Comparison of ENCODE assay signal across 1 cellular context in the genomic region with DNA sequence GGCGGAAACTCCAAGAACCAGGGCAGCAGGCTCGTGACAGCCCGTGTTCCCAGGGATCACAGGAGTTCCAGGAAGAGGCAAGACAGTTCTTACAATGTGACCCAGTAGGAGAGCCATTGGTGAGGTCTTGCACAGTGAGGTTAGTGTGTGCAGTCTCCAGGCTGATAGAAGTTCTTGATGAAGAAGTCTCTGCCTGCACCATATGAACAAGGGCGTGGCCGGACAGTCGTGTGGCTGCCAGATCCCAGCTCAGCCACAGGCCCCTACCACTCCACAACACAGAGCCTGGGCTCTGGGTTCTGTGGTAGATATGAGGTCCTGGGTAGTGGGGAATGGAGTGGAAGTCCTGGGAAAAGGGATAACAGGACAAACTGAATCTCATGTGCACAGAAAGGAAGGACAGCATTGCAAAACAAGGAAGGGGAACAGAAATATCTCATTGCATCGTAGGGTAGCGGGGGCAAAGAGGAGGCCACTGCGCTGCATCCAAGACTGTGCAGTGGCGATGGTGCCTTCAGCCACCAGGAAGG.
A peak's percentile ranks its signal among the peaks of the same experiment; 100 is the strongest.
TF ChIP-seq lines count a peak whose summit lies in the region.

No MANE protein-coding gene starts in this region.

TF ChIP-seq in K562, 482 proteins besides CTCF, POLR2A, EP300 and RAD21 (continued from another document):
- TF ChIP-seq, protein P1, sequence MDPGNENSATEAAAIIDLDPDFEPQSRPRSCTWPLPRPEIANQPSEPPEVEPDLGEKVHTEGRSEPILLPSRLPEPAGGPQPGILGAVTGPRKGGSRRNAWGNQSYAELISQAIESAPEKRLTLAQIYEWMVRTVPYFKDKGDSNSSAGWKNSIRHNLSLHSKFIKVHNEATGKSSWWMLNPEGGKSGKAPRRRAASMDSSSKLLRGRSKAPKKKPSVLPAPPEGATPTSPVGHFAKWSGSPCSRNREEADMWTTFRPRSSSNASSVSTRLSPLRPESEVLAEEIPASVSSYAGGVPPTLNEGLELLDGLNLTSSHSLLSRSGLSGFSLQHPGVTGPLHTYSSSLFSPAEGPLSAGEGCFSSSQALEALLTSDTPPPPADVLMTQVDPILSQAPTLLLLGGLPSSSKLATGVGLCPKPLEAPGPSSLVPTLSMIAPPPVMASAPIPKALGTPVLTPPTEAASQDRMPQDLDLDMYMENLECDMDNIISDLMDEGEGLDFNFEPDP (CRISPR knock-in tag; IDR thresholded peaks at IDR 0.05), result peak; percentile 8; the same call in 1 of the 2 replicates
- TF ChIP-seq BRCA1 (IDR thresholded peaks at IDR 0.05) (no peak), BRCA1 (CRISPR knock-in tag; IDR thresholded peaks at IDR 0.05) (0 out of 2 replicates have a peak, but pooled peaks have one; percentile 46), HDGF (IDR thresholded peaks at IDR 0.05) (peak; percentile 59; the same call in 1 of the 2 replicates), JUND (IDR thresholded peaks at IDR 0.05; ENCODE audit: borderline replicate concordance, low read depth, low read length) (no peak), JUND (tag; IDR thresholded peaks at IDR 0.05; ENCODE audit: borderline replicate concordance, low read depth, low read length) (peak; percentile 17; the same call in 1 of the 3 replicates), MYBL2 (IDR thresholded peaks at IDR 0.05; ENCODE audit: low read depth) (no peak), MYBL2 (CRISPR knock-in tag; IDR thresholded peaks at IDR 0.05; ENCODE audit: borderline replicate concordance) (no peak), BCOR (IDR thresholded peaks at IDR 0.05) (no peak), DDX20 (tag; IDR thresholded peaks at IDR 0.05; ENCODE audit: low read depth) (no peak), ARNT (IDR thresholded peaks at IDR 0.05) (peak in 1 of 2 experiments; percentile 41; a peak in 1 of 4 replicates), COPS2 (conservative IDR thresholded peaks at IDR 0.05) (no peak), KHSRP (IDR thresholded peaks at IDR 0.05) (no peak), FOXK1 (CRISPR knock-in tag; IDR thresholded peaks at IDR 0.05; ENCODE audit: borderline replicate concordance) (peak; percentile 78; the same call in 1 of the 2 replicates), NELFE (IDR thresholded peaks at IDR 0.05; ENCODE audit: insufficient read depth, insufficient read length) (no peak), ZC3H11A (IDR thresholded peaks at IDR 0.05; ENCODE audit: low read depth, low read length) (no peak), KLF1 (tag; IDR thresholded peaks at IDR 0.05) (no peak), ZEB2 (IDR thresholded peaks at IDR 0.05) (no peak), DNMT1 (IDR thresholded peaks at IDR 0.05) (0 out of 2 replicates have a peak, but pooled peaks have one; percentile 74), HCFC1 (IDR thresholded peaks at IDR 0.05; ENCODE audit: low read depth, low read length) (no peak), ZNF668 (CRISPR knock-in tag; IDR thresholded peaks at IDR 0.05) (no peak), SMARCA5 (IDR thresholded peaks at IDR 0.05) (peak; percentile 55; the same call in 1 of the 2 replicates), ZNF347 (CRISPR knock-in tag; IDR thresholded peaks at IDR 0.05; ENCODE audit: low read depth) (no peak), CBX2 (IDR thresholded peaks at IDR 0.05; ENCODE audit: insufficient read depth, low read length, poor library complexity, severe bottlenecking) (no peak), PHF21A (IDR thresholded peaks at IDR 0.05; ENCODE audit: borderline replicate concordance, low read depth) (no peak), NONO (IDR thresholded peaks at IDR 0.05; ENCODE audit: low read depth in 2 of 2, low read length in 1 of 2) (no peak), RBM17 (IDR thresholded peaks at IDR 0.05; ENCODE audit: borderline replicate concordance, low read depth, low read length) (no peak), HNRNPL (IDR thresholded peaks at IDR 0.05; ENCODE audit: low read depth, low read length) (no peak), MTA1 (IDR thresholded peaks at IDR 0.05; ENCODE audit: borderline replicate concordance) (no peak), RBM34 (IDR thresholded peaks at IDR 0.05; ENCODE audit: borderline replicate concordance, insufficient read depth, low read length) (no peak), ZNF764 (CRISPR knock-in tag; IDR thresholded peaks at IDR 0.05; ENCODE audit: low read depth) (no peak)
- TF ChIP-seq, protein P2, sequence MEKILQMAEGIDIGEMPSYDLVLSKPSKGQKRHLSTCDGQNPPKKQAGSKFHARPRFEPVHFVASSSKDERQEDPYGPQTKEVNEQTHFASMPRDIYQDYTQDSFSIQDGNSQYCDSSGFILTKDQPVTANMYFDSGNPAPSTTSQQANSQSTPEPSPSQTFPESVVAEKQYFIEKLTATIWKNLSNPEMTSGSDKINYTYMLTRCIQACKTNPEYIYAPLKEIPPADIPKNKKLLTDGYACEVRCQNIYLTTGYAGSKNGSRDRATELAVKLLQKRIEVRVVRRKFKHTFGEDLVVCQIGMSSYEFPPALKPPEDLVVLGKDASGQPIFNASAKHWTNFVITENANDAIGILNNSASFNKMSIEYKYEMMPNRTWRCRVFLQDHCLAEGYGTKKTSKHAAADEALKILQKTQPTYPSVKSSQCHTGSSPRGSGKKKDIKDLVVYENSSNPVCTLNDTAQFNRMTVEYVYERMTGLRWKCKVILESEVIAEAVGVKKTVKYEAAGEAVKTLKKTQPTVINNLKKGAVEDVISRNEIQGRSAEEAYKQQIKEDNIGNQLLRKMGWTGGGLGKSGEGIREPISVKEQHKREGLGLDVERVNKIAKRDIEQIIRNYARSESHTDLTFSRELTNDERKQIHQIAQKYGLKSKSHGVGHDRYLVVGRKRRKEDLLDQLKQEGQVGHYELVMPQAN (IDR thresholded peaks at IDR 0.05; ENCODE audit: borderline replicate concordance), result peak; percentile 61; the same call in 1 of the 2 replicates
- TF ChIP-seq, protein P3, sequence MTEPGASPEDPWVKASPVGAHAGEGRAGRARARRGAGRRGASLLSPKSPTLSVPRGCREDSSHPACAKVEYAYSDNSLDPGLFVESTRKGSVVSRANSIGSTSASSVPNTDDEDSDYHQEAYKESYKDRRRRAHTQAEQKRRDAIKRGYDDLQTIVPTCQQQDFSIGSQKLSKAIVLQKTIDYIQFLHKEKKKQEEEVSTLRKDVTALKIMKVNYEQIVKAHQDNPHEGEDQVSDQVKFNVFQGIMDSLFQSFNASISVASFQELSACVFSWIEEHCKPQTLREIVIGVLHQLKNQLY (CRISPR knock-in tag; conservative IDR thresholded peaks at IDR 0.05), result no peak
- TF ChIP-seq, protein P4, sequence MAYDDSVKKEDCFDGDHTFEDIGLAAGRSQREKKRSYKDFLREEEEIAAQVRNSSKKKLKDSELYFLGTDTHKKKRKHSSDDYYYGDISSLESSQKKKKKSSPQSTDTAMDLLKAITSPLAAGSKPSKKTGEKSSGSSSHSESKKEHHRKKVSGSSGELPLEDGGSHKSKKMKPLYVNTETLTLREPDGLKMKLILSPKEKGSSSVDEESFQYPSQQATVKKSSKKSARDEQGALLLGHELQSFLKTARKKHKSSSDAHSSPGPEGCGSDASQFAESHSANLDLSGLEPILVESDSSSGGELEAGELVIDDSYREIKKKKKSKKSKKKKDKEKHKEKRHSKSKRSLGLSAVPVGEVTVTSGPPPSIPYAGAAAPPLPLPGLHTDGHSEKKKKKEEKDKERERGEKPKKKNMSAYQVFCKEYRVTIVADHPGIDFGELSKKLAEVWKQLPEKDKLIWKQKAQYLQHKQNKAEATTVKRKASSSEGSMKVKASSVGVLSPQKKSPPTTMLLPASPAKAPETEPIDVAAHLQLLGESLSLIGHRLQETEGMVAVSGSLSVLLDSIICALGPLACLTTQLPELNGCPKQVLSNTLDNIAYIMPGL (CRISPR knock-in tag; IDR thresholded peaks at IDR 0.05), result no peak
- TF ChIP-seq, protein P5, sequence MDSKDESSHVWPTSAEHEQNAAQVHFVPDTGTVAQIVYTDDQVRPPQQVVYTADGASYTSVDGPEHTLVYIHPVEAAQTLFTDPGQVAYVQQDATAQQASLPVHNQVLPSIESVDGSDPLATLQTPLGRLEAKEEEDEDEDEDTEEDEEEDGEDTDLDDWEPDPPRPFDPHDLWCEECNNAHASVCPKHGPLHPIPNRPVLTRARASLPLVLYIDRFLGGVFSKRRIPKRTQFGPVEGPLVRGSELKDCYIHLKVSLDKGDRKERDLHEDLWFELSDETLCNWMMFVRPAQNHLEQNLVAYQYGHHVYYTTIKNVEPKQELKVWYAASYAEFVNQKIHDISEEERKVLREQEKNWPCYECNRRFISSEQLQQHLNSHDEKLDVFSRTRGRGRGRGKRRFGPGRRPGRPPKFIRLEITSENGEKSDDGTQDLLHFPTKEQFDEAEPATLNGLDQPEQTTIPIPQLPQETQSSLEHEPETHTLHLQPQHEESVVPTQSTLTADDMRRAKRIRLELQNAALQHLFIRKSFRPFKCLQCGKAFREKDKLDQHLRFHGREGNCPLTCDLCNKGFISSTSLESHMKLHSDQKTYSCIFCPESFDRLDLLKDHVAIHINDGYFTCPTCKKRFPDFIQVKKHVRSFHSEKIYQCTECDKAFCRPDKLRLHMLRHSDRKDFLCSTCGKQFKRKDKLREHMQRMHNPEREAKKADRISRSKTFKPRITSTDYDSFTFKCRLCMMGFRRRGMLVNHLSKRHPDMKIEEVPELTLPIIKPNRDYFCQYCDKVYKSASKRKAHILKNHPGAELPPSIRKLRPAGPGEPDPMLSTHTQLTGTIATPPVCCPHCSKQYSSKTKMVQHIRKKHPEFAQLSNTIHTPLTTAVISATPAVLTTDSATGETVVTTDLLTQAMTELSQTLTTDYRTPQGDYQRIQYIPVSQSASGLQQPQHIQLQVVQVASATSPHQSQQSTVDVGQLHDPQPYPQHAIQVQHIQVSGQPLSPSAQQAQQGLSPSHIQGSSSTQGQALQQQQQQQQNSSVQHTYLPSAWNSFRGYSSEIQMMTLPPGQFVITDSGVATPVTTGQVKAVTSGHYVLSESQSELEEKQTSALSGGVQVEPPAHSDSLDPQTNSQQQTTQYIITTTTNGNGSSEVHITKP (IDR thresholded peaks at IDR 0.05; ENCODE audit: partially characterized antibody), result peak; percentile 72
- TF ChIP-seq, protein P6, sequence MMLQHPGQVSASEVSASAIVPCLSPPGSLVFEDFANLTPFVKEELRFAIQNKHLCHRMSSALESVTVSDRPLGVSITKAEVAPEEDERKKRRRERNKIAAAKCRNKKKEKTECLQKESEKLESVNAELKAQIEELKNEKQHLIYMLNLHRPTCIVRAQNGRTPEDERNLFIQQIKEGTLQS (IDR thresholded peaks at IDR 0.05), result no peak
- TF ChIP-seq, protein P6 (CRISPR knock-in tag; conservative IDR thresholded peaks at IDR 0.05), result no peak
- TF ChIP-seq, protein P7, sequence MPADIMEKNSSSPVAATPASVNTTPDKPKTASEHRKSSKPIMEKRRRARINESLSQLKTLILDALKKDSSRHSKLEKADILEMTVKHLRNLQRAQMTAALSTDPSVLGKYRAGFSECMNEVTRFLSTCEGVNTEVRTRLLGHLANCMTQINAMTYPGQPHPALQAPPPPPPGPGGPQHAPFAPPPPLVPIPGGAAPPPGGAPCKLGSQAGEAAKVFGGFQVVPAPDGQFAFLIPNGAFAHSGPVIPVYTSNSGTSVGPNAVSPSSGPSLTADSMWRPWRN (IDR thresholded peaks at IDR 0.05; ENCODE audit: low read depth), result no peak
- TF ChIP-seq, protein P8, sequence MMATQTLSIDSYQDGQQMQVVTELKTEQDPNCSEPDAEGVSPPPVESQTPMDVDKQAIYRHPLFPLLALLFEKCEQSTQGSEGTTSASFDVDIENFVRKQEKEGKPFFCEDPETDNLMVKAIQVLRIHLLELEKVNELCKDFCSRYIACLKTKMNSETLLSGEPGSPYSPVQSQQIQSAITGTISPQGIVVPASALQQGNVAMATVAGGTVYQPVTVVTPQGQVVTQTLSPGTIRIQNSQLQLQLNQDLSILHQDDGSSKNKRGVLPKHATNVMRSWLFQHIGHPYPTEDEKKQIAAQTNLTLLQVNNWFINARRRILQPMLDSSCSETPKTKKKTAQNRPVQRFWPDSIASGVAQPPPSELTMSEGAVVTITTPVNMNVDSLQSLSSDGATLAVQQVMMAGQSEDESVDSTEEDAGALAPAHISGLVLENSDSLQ (IDR thresholded peaks at IDR 0.05), result peak; percentile 10; the same call in 1 of the 2 replicates
